In genomic region chr15:81029416-81030367, GRCh38 we compare ENCODE assay signal across 15 cellular contexts. TPM values are rescaled to one million over a fixed set of nuclear protein-coding genes. Genes with fewer than 3 reads are reported as not detected.
DNase-seq lines count a peak whose midpoint lies in the region; ATAC-seq, FAIRE-seq and TF ChIP-seq lines count a peak whose summit lies in the region.
"Had no signal": no experiment of that assay in that cellular context is flagged by ENCODE, and none has a peak within 500 bp of the region (broad histone marks: within the 10 kb centered on the region; RNA-seq: fewer than 3 reads in every experiment).

No MANE protein-coding gene starts in this region.

- CTCF ChIA-PET in HepG2 (lab: Yijun Ruan, JAX; ENCODE audit: low intra/inter-chr PET ratio, low total read pairs) = no interaction called here

- H3K4me1 ChIP-seq in HepG2 (ENCODE audit: insufficient read depth, low read length) = no peaks in the 10 kb centered on the region; the same call in 1 of the 2 replicates

- H4K20me1 ChIP-seq in HepG2 (ENCODE audit: insufficient read depth, low read length) = no peaks in the 10 kb centered on the region

- no peak overlapping the region for H3K4me2 ChIP-seq in HepG2 (ENCODE audit: low read depth, low read length)

- intact Hi-C loops in HepG2 (cut with micrococcal nuclease; ENCODE audit: unreplicated experiment) = no loop called here

- no peak for ATAC-seq in HepG2
- no peak for ATAC-seq in HG03108 (IDR thresholded peaks at IDR 0.05; ENCODE audit: unreplicated experiment)
- no peak for ATAC-seq in HG03432 (IDR thresholded peaks at IDR 0.05; ENCODE audit: unreplicated experiment)
- ATAC-seq: stimulated activated memory B cell treated with anti-CD40 and anti-IgM and Interleukin-4, amounts not matched to agents 10 μg/mL and 1 μg/mL and 100 μg/mL, for 72 hours had no signal

- H3K9me3 ChIP-seq in HepG2 (ENCODE audit: low read length) = no peaks in the 10 kb centered on the region
- H3K9me3 ChIP-seq: pancreas had no signal

- TF ChIP-seq EP300 in HepG2 (IDR thresholded peaks at IDR 0.05; ENCODE audit: low read depth in 2 of 2, low read length in 2 of 2) (no peak), HepG2 (CRISPR knock-in tag; IDR thresholded peaks at IDR 0.05; ENCODE audit: borderline replicate concordance) (no peak)

- TF ChIP-seq RAD21 in HepG2 (CRISPR knock-in tag; IDR thresholded peaks at IDR 0.05) = no peak

- H3K79me2 ChIP-seq in HepG2 (ENCODE audit: insufficient read depth, low read length) = no peaks in the 10 kb centered on the region

- in situ Hi-C loops in Caki2 (cut with HindIII; ENCODE audit: low pct_unique_long_range_greater_than_20kb, low sequenced_read_pairs) = no loop called here
- in situ Hi-C loops in HepG2 (cut with HindIII; ENCODE audit: extremely low pct_ligation_motif_present, low pct_unique_long_range_greater_than_20kb) = no loop called here

- POLR2A ChIA-PET in HepG2 (lab: Yijun Ruan, JAX) = no interaction called here

- no peak overlapping the region for H2AFZ ChIP-seq in HepG2 (ENCODE audit: low read length)

- DNase-seq in Caki2 (ENCODE audit: low read depth) (peak; percentile 31), MV-4-11 (lab: John Stamatoyannopoulos, UW) (peak; percentile 64), cardiac fibroblast (ENCODE audit: low read depth in 2 of 2) (peak; percentile 39 to 69), HepG2 (ENCODE audit: low spot score) (no peak), T-helper 9 cell (no peak), GM10266 (ENCODE audit: extremely low spot score) (no peak)
- DNase-seq: activated CD8-positive, alpha-beta memory T cell treated with anti-CD3 and anti-CD28 coated beads for 24 hours; activated naive CD4-positive, alpha-beta T cell treated with anti-CD3 and anti-CD28 coated beads, Interleukin-2, amount 10 ng/mL, durations not matched to agents 7 days and 5 days; NCI-H526 treated with DMSO at 0.1 percent for 48 hours; pancreas had no signal

- no peak overlapping the region for H3K9ac ChIP-seq in HepG2 (ENCODE audit: insufficient read depth, low read depth, low read length)

- H3K36me3 ChIP-seq in HepG2 (replicated peaks in 1 of 2; ENCODE audit: control insufficient read depth in 1 of 2, insufficient read depth in 2 of 2, low read length in 2 of 2) = no peaks in the 10 kb centered on the region
- H3K36me3 ChIP-seq: pancreas had no signal

- no peak overlapping the region for H3K27ac ChIP-seq in HepG2 (ENCODE audit: extremely low read length, insufficient read depth, low read length)
- H3K27ac ChIP-seq: C4-2B, pancreas had no signal

- no peak for TF ChIP-seq CTCF in cardiac fibroblast (IDR thresholded peaks at IDR 0.05; ENCODE audit: low read depth, low read length)
- TF ChIP-seq CTCF in HepG2 (CRISPR knock-in tag; IDR thresholded peaks at IDR 0.05) = no peak
- no peak for TF ChIP-seq CTCF in GM10266 (IDR thresholded peaks at IDR 0.05; ENCODE audit: control insufficient read depth, insufficient read depth, low read depth, missing control alignments)

- 12% methylated on average over 3 of the region's 3 CpGs for WGBS in HepG2 (ENCODE audit: low lambda C conversion rate)

- no peak for FAIRE-seq in HepG2 (lab: Jason Lieb, UNC)
- FAIRE-seq: pancreas had no signal

- H3K4me3 ChIP-seq in cardiac fibroblast (replicated peaks in 1 of 2; ENCODE audit: low read depth in 2 of 2, low read length in 2 of 2) (no peak overlapping the region), HepG2 (replicated peaks in 1 of 3; ENCODE audit: insufficient read depth in 1 of 3, low read depth in 2 of 3, low read length in 3 of 3) (no peak overlapping the region)
- H3K4me3 ChIP-seq: coronary artery, pancreas had no signal

- no peak for TF ChIP-seq POLR2A in HepG2 (IDR thresholded peaks at IDR 0.05; ENCODE audit: insufficient read depth in 1 of 2, low read depth in 2 of 2, low read length in 2 of 2)

- no peaks in the 10 kb centered on the region; a peak in 1 of 5 replicates for H3K27me3 ChIP-seq in HepG2 (ENCODE audit: control insufficient read depth in 1 of 2, insufficient read depth in 2 of 2, low read length in 2 of 2)
- H3K27me3 ChIP-seq: pancreas had no signal

- no TSS peak for BruUV-seq in HepG2 (replicated peaks; lab: Mats Ljungman, UMichigan)

TF ChIP-seq in HepG2, 621 proteins besides CTCF, POLR2A, EP300 and RAD21 (continues in another document):
- TF ChIP-seq NFE2 (CRISPR knock-in tag; IDR thresholded peaks at IDR 0.05) = peak; percentile 49; the same call in 1 of the 2 replicates
- peak; percentile 97 for TF ChIP-seq MAFF (IDR thresholded peaks at IDR 0.05; ENCODE audit: low read depth, low read length)
- no peak for TF ChIP-seq NR0B2 (CRISPR knock-in tag; IDR thresholded peaks at IDR 0.05)
- TF ChIP-seq MAFK (conservative IDR thresholded peaks at IDR 0.05 in 1 of 2, IDR thresholded peaks at IDR 0.05 in 1 of 2; ENCODE audit: low read length in 2 of 2) = peak; percentile 97 to 98
- TF ChIP-seq ZNF12 (CRISPR knock-in tag; IDR thresholded peaks at IDR 0.05) = peak; percentile 95
- peak; percentile 96 for TF ChIP-seq NFE2L2 (IDR thresholded peaks at IDR 0.05; ENCODE audit: low read length)

RNA-seq across cellular contexts. Expression of gene TLNRD1, which starts 29.0 kb away (rescaled TPM):
- total RNA-seq in Caki2 (2014; rRNA removed; shearing (Covaris generic); ENCODE audit: low replicate concordance) = 19.3 and 21.4 TPM in 2 replicates
- total RNA-seq in HepG2 (2016; rRNA removed; fragmentation: Illumina TruSeq; extraction: Trizol) = 4.6 and 5.3 TPM in 2 replicates
- 0.81 and 0.88 TPM in 2 replicates for total RNA-seq in HepG2 (2016; cell fraction: cytosol; rRNA removed; fragmentation: Illumina TruSeq; extraction: Trizol; ENCODE audit: low read depth)
- 3.8 and 5.0 TPM in 2 replicates for total RNA-seq in HepG2 (2016; cell fraction: insoluble cytoplasmic fraction; rRNA removed; fragmentation: Illumina TruSeq; extraction: Trizol)
- 2.9 and 3.4 TPM in 2 replicates for total RNA-seq in HepG2 (2016; cell fraction: membrane; rRNA removed; fragmentation: Illumina TruSeq; extraction: Trizol)
- total RNA-seq in HepG2 (2016; cell fraction: nucleus; rRNA removed; fragmentation: Illumina TruSeq; extraction: Trizol) = 4.2 and 4.3 TPM in 2 replicates
- 3.4 and 4.7 TPM in 2 replicates for polyA plus RNA-seq in HepG2 (2011; rRNA removed)
- polyA plus RNA-seq in HepG2 (2011; cell fraction: cytosol; rRNA removed) = 3.7 and 6.6 TPM in 2 replicates
- 4.0 and 4.6 TPM in 2 replicates for polyA plus RNA-seq in HepG2 (2011; cell fraction: nucleus; rRNA removed)
- 3.5 and 4.5 TPM in 2 replicates for polyA plus RNA-seq in HepG2 (2012)
- polyA plus RNA-seq in HepG2 (2016; cell fraction: cytosol; fragmentation: Illumina TruSeq; extraction: Trizol; ENCODE audit: low read depth) = 0.63 and 0.80 TPM in 2 replicates
- polyA plus RNA-seq in HepG2 (2016; cell fraction: insoluble cytoplasmic fraction; fragmentation: Illumina TruSeq; extraction: Trizol; ENCODE audit: low read depth) = 6.0 and 6.7 TPM in 2 replicates
- 3.0 and 3.5 TPM in 2 replicates for polyA plus RNA-seq in HepG2 (2016; cell fraction: membrane; fragmentation: Illumina TruSeq; extraction: Trizol; ENCODE audit: low read depth)
- polyA plus RNA-seq in HepG2 (2016; cell fraction: nucleus; fragmentation: Illumina TruSeq; extraction: Trizol; ENCODE audit: insufficient read depth, low read depth) = 5.2 and 5.5 TPM in 2 replicates
- 8.0 and 12.3 TPM in 2 replicates for polyA minus RNA-seq in HepG2 (2011; rRNA and poly(A)+ RNA removed; ENCODE audit: low replicate concordance)
- polyA minus RNA-seq in HepG2 (2011; cell fraction: cytosol; rRNA and poly(A)+ RNA removed) = 6.8 and 6.9 TPM in 2 replicates
- polyA minus RNA-seq in HepG2 (2011; cell fraction: nucleus; rRNA and poly(A)+ RNA removed) = 6.1 and 7.1 TPM in 2 replicates

RNA-seq across cellular contexts. Expression of gene MESD, which starts 40.1 kb away (rescaled TPM):
- 16.6 and 18.5 TPM in 2 replicates for total RNA-seq in Caki2 (2014; rRNA removed; shearing (Covaris generic); ENCODE audit: low replicate concordance)
- 24.9 and 46.2 TPM in 2 replicates for total RNA-seq in HepG2 (2016; rRNA removed; fragmentation: Illumina TruSeq; extraction: Trizol)
- 6.0 and 7.2 TPM in 2 replicates for total RNA-seq in HepG2 (2016; cell fraction: cytosol; rRNA removed; fragmentation: Illumina TruSeq; extraction: Trizol; ENCODE audit: low read depth)
- total RNA-seq in HepG2 (2016; cell fraction: insoluble cytoplasmic fraction; rRNA removed; fragmentation: Illumina TruSeq; extraction: Trizol) = 24.0 and 45.8 TPM in 2 replicates
- 11.5 and 12.8 TPM in 2 replicates for total RNA-seq in HepG2 (2016; cell fraction: membrane; rRNA removed; fragmentation: Illumina TruSeq; extraction: Trizol)
- total RNA-seq in HepG2 (2016; cell fraction: nucleus; rRNA removed; fragmentation: Illumina TruSeq; extraction: Trizol) = 41.1 and 48.6 TPM in 2 replicates
- polyA plus RNA-seq in HepG2 (2011; rRNA removed) = 15.6 and 18.0 TPM in 2 replicates
- 13.8 and 19.5 TPM in 2 replicates for polyA plus RNA-seq in HepG2 (2011; cell fraction: cytosol; rRNA removed)
- polyA plus RNA-seq in HepG2 (2011; cell fraction: nucleus; rRNA removed) = 8.5 and 10.8 TPM in 2 replicates
- polyA plus RNA-seq in HepG2 (2012) = 29.6 and 30.4 TPM in 2 replicates
- 4.9 and 5.0 TPM in 2 replicates for polyA plus RNA-seq in HepG2 (2016; cell fraction: cytosol; fragmentation: Illumina TruSeq; extraction: Trizol; ENCODE audit: low read depth)
- polyA plus RNA-seq in HepG2 (2016; cell fraction: insoluble cytoplasmic fraction; fragmentation: Illumina TruSeq; extraction: Trizol; ENCODE audit: low read depth) = 28.6 and 28.9 TPM in 2 replicates
- polyA plus RNA-seq in HepG2 (2016; cell fraction: membrane; fragmentation: Illumina TruSeq; extraction: Trizol; ENCODE audit: low read depth) = 9.0 and 9.2 TPM in 2 replicates
- polyA plus RNA-seq in HepG2 (2016; cell fraction: nucleus; fragmentation: Illumina TruSeq; extraction: Trizol; ENCODE audit: insufficient read depth, low read depth) = 72.4 and 79.7 TPM in 2 replicates
- 9.9 and 11.1 TPM in 2 replicates for polyA minus RNA-seq in HepG2 (2011; rRNA and poly(A)+ RNA removed; ENCODE audit: low replicate concordance)
- polyA minus RNA-seq in HepG2 (2011; cell fraction: cytosol; rRNA and poly(A)+ RNA removed) = 14.4 and 18.5 TPM in 2 replicates
- polyA minus RNA-seq in HepG2 (2011; cell fraction: nucleus; rRNA and poly(A)+ RNA removed) = 20.6 and 20.8 TPM in 2 replicates

Comparison
In these comparisons a context has a peak if more than half of its experiments do, and no peak if none do; other contexts are left out.
1. DNase-seq: peak in Caki2 (single experiment), MV-4-11 (single experiment) and cardiac fibroblast (2 of 2); none in HepG2 (single experiment), T-helper 9 cell (single experiment) and GM10266 (single experiment).